25 cellular contexts compared by ENCODE assay signal in the genomic region with DNA sequence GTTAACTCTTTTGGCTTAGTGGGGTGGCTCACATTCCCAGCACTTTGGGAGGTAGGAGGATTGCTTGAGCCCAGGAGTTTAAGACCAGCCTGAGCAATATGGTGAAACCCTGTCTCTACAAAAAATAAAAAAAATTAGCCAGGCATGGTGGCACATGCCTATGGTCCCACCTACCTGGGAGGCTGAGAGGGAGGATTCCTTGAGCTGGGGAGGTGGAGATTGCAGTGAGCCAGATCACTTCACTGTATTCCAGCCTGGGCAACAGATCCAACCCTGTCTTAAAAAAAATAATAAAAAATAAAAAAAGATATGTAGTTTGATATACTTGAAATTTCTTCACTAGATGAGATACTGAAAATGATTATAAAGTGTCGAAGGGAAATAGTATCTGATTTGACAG.
DNase-seq lines count a peak whose midpoint lies in the region; ATAC-seq, FAIRE-seq and TF ChIP-seq lines count a peak whose summit lies in the region.
"Had no signal": no experiment of that assay in that cellular context is flagged by ENCODE, and none has a peak within 500 bp of the region (broad histone marks: within the 10 kb centered on the region; RNA-seq: fewer than 3 reads in every experiment).

No MANE protein-coding gene starts in this region.

- BruUV-seq in mammary epithelial cell (replicated peaks; lab: Mats Ljungman, UMichigan): no TSS peak

- no peak overlapping the region for H3K4me2 ChIP-seq in mammary epithelial cell (ENCODE audit: insufficient read depth, low read depth, low read length)
- H3K4me2 ChIP-seq: A549 had no signal

- H3K27ac ChIP-seq in mammary epithelial cell (ENCODE audit: insufficient read depth, low read depth, low read length) (no peak overlapping the region), breast epithelium (no peak overlapping the region), RWPE2 (ENCODE audit: poor library complexity, severe bottlenecking) (no peak overlapping the region)
- H3K27ac ChIP-seq: 22Rv1, A549 had no signal

- peaks cover 19% of the 10 kb centered on the region for H3K79me2 ChIP-seq in mammary epithelial cell (ENCODE audit: insufficient read depth, low read length)

- H3K36me3 Mint-ChIP-seq in natural killer cell: no peaks in the 10 kb centered on the region

- H2AFZ ChIP-seq in mammary epithelial cell (ENCODE audit: low read depth, low read length): no peak overlapping the region

- no peak for TF ChIP-seq CTCF in mammary epithelial cell (conservative IDR thresholded peaks at IDR 0.05 in 1 of 2, IDR thresholded peaks at IDR 0.05 in 1 of 2; ENCODE audit: extremely low read depth in 1 of 2, insufficient read depth in 1 of 2, low read depth in 1 of 2, low read length in 2 of 2)
- no peak for TF ChIP-seq CTCF in breast epithelium (IDR thresholded peaks at IDR 0.05)
- TF ChIP-seq CTCF in RWPE2 (IDR thresholded peaks at IDR 0.05; ENCODE audit: poor library complexity, severe bottlenecking): no peak
- TF ChIP-seq CTCF in epithelial cell of esophagus (IDR thresholded peaks at IDR 0.05; ENCODE audit: insufficient read depth, low read depth, low read length, missing control alignments): no peak
- TF ChIP-seq CTCF in natural killer cell (IDR thresholded peaks at IDR 0.05): no peak

- WGBS in mammary epithelial cell (ENCODE audit: low coverage, missing lambda C conversion rate): 92% methylated on average over 1 of the region's 1 CpG

- no peak overlapping the region for H3K9ac ChIP-seq in mammary epithelial cell (ENCODE audit: insufficient read depth, low read length)

- DNase-seq in mammary epithelial cell: peak; percentile 21
- DNase-seq in breast epithelium (ENCODE audit: low spot score in 2 of 2): no peak
- no peak for DNase-seq in RWPE2 (ENCODE audit: low spot score)
- peak; percentile 59 for DNase-seq in epithelial cell of esophagus (ENCODE audit: low read depth)
- DNase-seq in frontal cortex (ENCODE audit: low spot score in 2 of 2): no peak
- no peak for DNase-seq in nucleus accumbens (lab: John Stamatoyannopoulos, UW)
- no peak for DNase-seq in NCI-H1436 treated with DMSO at 0.1 percent for 48 hours (lab: John Stamatoyannopoulos, UW)
- no peak for DNase-seq in natural killer cell
- DNase-seq: AML-193; C1 segment of cervical spinal cord; Caco-2; Calu3; CD4-positive, alpha-beta T cell; CD8-positive, alpha-beta T cell; DMS53; DMS79; DND-41; EL; GDM1 had no signal

- CTCF ChIA-PET in mammary epithelial cell (lab: Charles Lee; ENCODE audit: low non-redundant PET): no interaction called here

- H3K4me3 ChIP-seq in mammary epithelial cell (replicated peaks in 1 of 3; ENCODE audit: insufficient read depth in 1 of 3, low read depth in 2 of 3, low read length in 3 of 3) (no peak overlapping the region), breast epithelium (no peak overlapping the region), RWPE2 (ENCODE audit: severe bottlenecking) (no peak overlapping the region), epithelial cell of esophagus (ENCODE audit: low read length) (no peak overlapping the region)
- H3K4me3 ChIP-seq: A549, GM12878 had no signal

- H3K9me3 ChIP-seq in mammary epithelial cell (replicated peaks; ENCODE audit: insufficient read depth, low read length): peaks cover 4% of the 10 kb centered on the region
- no peaks in the 10 kb centered on the region for H3K9me3 ChIP-seq in breast epithelium
- no peaks in the 10 kb centered on the region for H3K9me3 ChIP-seq in RWPE2 (ENCODE audit: severe bottlenecking)
- H3K9me3 ChIP-seq: A549, Caco-2 had no signal

- in situ Hi-C loops in mammary epithelial cell (cut with MboI; ENCODE audit: low sequenced_read_pairs in 2 of 2): no loop called here

- H4K20me1 ChIP-seq in mammary epithelial cell (ENCODE audit: insufficient read depth, low read length): no peaks in the 10 kb centered on the region

- no peaks in the 10 kb centered on the region for H3K27me3 ChIP-seq in mammary epithelial cell (ENCODE audit: insufficient read depth, low read length)
- H3K27me3 ChIP-seq in breast epithelium: no peaks in the 10 kb centered on the region
- H3K27me3 ChIP-seq in RWPE2 (ENCODE audit: insufficient read depth, poor library complexity, severe bottlenecking): no peaks in the 10 kb centered on the region

- ATAC-seq in RWPE2 (ENCODE audit: low read depth): peak; percentile 14; the same call in 1 of the 3 replicates
- no peak for ATAC-seq in natural killer cell
- ATAC-seq: A549; CD8-positive, alpha-beta T cell had no signal

- no peaks in the 10 kb centered on the region for H3K27me3 Mint-ChIP-seq in natural killer cell (ENCODE audit: low read depth in 2 of 2)
- H3K27me3 Mint-ChIP-seq: B cell; CD4-positive, alpha-beta T cell had no signal

- peak; percentile 24 for FAIRE-seq in frontal cortex (lab: Jason Lieb, UNC)
- FAIRE-seq: A549, D721Med, GM12878 had no signal

- H3K9me3 Mint-ChIP-seq in natural killer cell: no peaks in the 10 kb centered on the region
- H3K9me3 Mint-ChIP-seq: CD8-positive, alpha-beta T cell had no signal

- TF ChIP-seq POLR2A in breast epithelium (IDR thresholded peaks at IDR 0.05): no peak

- no peak overlapping the region for H3K4me3 Mint-ChIP-seq in natural killer cell
- H3K4me3 Mint-ChIP-seq: B cell; CD14-positive monocyte; CD4-positive, alpha-beta T cell; CD8-positive, alpha-beta T cell had no signal

- intact Hi-C loops in mammary epithelial cell (cut with micrococcal nuclease) (no loop called here), breast epithelium (cut with DNase I; ENCODE audit: low total_unique reads) (no loop called here), natural killer cell (cut with micrococcal nuclease) (no loop called here)

- H3K4me1 Mint-ChIP-seq in natural killer cell: peaks cover 10% of the 10 kb centered on the region in 2 donors

- no peak overlapping the region for H3K27ac Mint-ChIP-seq in natural killer cell
- H3K27ac Mint-ChIP-seq: CD4-positive, alpha-beta T cell; CD8-positive, alpha-beta T cell had no signal

- H3K36me3 ChIP-seq in mammary epithelial cell (ENCODE audit: insufficient read depth, low read length): peaks cover 11% of the 10 kb centered on the region
- no peaks in the 10 kb centered on the region for H3K36me3 ChIP-seq in breast epithelium
- peaks cover 20% of the 10 kb centered on the region for H3K36me3 ChIP-seq in RWPE2 (ENCODE audit: low read depth)

- dilution Hi-C loops in mammary epithelial cell (cut with HindIII; ENCODE audit: low sequenced_read_pairs): no loop called here

- H3K4me1 ChIP-seq in mammary epithelial cell (ENCODE audit: insufficient read depth, low read length) (peaks cover 8% of the 10 kb centered on the region), breast epithelium (no peaks in the 10 kb centered on the region), RWPE2 (ENCODE audit: insufficient read depth, poor library complexity, severe bottlenecking) (no peaks in the 10 kb centered on the region)
- H3K4me1 ChIP-seq: A549, Caco-2 had no signal

Comparison
In these comparisons a context has a peak if more than half of its experiments do, and no peak if none do; other contexts are left out.
1. DNase-seq: peak in mammary epithelial cell (single experiment) and epithelial cell of esophagus (single experiment); none in breast epithelium (0 of 2), RWPE2 (single experiment), frontal cortex (0 of 2), nucleus accumbens (0 of 56), NCI-H1436 treated with DMSO at 0.1 percent for 48 hours (single experiment) and natural killer cell (single experiment).